Comparison of ENCODE assay signal across 1 cellular context in the genomic region with DNA sequence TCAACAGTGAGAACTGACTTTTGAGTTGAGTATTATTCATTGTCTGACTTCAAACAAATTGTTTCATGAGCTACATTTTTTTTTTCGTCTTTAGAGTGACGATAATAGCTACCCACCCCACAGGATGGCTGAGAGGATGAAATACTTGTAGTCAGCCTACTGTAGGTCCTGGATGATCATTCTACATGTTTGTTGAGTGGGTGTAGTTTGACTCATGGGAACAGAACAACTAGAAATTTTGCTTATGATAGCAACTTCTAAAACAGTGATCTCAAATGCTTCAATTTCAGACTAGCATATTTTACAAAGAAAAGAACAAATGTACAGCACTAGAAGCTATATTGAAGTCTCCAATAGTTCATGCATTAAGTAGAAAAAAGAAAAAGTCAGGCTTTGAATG.
TF ChIP-seq lines count a peak whose summit lies in the region.

No MANE protein-coding gene starts in this region.

TF ChIP-seq in GM23338, 12 proteins besides CTCF, POLR2A, EP300 and RAD21 (continued from another document):
- TF ChIP-seq, protein P1, sequence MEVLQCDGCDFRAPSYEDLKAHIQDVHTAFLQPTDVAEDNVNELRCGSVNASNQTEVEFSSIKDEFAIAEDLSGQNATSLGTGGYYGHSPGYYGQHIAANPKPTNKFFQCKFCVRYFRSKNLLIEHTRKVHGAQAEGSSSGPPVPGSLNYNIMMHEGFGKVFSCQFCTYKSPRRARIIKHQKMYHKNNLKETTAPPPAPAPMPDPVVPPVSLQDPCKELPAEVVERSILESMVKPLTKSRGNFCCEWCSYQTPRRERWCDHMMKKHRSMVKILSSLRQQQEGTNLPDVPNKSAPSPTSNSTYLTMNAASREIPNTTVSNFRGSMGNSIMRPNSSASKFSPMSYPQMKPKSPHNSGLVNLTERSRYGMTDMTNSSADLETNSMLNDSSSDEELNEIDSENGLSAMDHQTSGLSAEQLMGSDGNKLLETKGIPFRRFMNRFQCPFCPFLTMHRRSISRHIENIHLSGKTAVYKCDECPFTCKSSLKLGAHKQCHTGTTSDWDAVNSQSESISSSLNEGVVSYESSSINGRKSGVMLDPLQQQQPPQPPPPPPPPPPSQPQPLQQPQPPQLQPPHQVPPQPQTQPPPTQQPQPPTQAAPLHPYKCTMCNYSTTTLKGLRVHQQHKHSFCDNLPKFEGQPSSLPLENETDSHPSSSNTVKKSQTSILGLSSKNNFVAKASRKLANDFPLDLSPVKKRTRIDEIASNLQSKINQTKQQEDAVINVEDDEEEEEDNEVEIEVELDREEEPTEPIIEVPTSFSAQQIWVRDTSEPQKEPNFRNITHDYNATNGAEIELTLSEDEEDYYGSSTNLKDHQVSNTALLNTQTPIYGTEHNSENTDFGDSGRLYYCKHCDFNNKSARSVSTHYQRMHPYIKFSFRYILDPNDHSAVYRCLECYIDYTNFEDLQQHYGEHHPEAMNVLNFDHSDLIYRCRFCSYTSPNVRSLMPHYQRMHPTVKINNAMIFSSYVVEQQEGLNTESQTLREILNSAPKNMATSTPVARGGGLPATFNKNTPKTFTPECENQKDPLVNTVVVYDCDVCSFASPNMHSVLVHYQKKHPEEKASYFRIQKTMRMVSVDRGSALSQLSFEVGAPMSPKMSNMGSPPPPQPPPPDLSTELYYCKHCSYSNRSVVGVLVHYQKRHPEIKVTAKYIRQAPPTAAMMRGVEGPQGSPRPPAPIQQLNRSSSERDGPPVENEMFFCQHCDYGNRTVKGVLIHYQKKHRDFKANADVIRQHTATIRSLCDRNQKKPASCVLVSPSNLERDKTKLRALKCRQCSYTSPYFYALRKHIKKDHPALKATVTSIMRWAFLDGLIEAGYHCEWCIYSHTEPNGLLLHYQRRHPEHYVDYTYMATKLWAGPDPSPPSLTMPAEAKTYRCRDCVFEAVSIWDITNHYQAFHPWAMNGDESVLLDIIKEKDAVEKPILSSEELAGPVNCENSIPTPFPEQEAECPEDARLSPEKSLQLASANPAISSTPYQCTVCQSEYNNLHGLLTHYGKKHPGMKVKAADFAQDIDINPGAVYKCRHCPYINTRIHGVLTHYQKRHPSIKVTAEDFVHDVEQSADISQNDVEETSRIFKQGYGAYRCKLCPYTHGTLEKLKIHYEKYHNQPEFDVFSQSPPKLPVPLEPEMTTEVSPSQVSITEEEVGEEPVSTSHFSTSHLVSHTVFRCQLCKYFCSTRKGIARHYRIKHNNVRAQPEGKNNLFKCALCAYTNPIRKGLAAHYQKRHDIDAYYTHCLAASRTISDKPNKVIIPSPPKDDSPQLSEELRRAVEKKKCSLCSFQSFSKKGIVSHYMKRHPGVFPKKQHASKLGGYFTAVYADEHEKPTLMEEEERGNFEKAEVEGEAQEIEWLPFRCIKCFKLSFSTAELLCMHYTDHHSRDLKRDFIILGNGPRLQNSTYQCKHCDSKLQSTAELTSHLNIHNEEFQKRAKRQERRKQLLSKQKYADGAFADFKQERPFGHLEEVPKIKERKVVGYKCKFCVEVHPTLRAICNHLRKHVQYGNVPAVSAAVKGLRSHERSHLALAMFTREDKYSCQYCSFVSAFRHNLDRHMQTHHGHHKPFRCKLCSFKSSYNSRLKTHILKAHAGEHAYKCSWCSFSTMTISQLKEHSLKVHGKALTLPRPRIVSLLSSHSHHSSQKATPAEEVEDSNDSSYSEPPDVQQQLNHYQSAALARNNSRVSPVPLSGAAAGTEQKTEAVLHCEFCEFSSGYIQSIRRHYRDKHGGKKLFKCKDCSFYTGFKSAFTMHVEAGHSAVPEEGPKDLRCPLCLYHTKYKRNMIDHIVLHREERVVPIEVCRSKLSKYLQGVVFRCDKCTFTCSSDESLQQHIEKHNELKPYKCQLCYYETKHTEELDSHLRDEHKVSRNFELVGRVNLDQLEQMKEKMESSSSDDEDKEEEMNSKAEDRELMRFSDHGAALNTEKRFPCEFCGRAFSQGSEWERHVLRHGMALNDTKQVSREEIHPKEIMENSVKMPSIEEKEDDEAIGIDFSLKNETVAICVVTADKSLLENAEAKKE (CRISPR knock-in tag; IDR thresholded peaks at IDR 0.05) = no peak
- TF ChIP-seq NANOG (IDR thresholded peaks at IDR 0.05; ENCODE audit: borderline replicate concordance) (no peak), STAT1 (IDR thresholded peaks at IDR 0.05; ENCODE audit: unreplicated experiment) (no peak)
- TF ChIP-seq, protein P2, sequence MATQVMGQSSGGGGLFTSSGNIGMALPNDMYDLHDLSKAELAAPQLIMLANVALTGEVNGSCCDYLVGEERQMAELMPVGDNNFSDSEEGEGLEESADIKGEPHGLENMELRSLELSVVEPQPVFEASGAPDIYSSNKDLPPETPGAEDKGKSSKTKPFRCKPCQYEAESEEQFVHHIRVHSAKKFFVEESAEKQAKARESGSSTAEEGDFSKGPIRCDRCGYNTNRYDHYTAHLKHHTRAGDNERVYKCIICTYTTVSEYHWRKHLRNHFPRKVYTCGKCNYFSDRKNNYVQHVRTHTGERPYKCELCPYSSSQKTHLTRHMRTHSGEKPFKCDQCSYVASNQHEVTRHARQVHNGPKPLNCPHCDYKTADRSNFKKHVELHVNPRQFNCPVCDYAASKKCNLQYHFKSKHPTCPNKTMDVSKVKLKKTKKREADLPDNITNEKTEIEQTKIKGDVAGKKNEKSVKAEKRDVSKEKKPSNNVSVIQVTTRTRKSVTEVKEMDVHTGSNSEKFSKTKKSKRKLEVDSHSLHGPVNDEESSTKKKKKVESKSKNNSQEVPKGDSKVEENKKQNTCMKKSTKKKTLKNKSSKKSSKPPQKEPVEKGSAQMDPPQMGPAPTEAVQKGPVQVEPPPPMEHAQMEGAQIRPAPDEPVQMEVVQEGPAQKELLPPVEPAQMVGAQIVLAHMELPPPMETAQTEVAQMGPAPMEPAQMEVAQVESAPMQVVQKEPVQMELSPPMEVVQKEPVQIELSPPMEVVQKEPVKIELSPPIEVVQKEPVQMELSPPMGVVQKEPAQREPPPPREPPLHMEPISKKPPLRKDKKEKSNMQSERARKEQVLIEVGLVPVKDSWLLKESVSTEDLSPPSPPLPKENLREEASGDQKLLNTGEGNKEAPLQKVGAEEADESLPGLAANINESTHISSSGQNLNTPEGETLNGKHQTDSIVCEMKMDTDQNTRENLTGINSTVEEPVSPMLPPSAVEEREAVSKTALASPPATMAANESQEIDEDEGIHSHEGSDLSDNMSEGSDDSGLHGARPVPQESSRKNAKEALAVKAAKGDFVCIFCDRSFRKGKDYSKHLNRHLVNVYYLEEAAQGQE (IDR thresholded peaks at IDR 0.05; ENCODE audit: unreplicated experiment) = no peak
TF ChIP-seq in GM23338: peak in this region for 0.
